16 cellular contexts compared by ENCODE assay signal in genomic region chr4:123351713-123352112, GRCh38. TPM values are rescaled to one million over a fixed set of nuclear protein-coding genes. Genes with fewer than 3 reads are reported as not detected.
A peak's percentile ranks its signal among the peaks of the same experiment; 100 is the strongest.
DNase-seq lines count a peak whose midpoint lies in the region; ATAC-seq and TF ChIP-seq lines count a peak whose summit lies in the region.
"Had no signal": no experiment of that assay in that cellular context is flagged by ENCODE, and none has a peak within 500 bp of the region (broad histone marks: within the 10 kb centered on the region; RNA-seq: fewer than 3 reads in every experiment).

No MANE protein-coding gene starts in this region.

- POLR2A ChIA-PET in RWPE1 (lab: Yijun Ruan, JAX; ENCODE audit: low non-redundant PET) = no interaction called here

- H3K9me3 ChIP-seq in endocrine pancreas (ENCODE audit: control insufficient read depth, low read length) (no peaks in the 10 kb centered on the region), mucosa of rectum (ENCODE audit: control insufficient read depth in 2 of 2, low read length in 2 of 2) (no peaks in the 10 kb centered on the region), suprapubic skin (no peaks in the 10 kb centered on the region)
- H3K9me3 ChIP-seq: BE2C, SK-N-SH had no signal

- TF ChIP-seq EP300 in suprapubic skin (IDR thresholded peaks at IDR 0.05) = no peak

- CTCF ChIA-PET in RWPE1 (lab: Yijun Ruan, JAX) = interaction anchor here (0.7 to 1.0 kb wide), 2 partner anchors 253 to 309 kb away, joined by 4 read pairs; no protein-coding TSS in a partner anchor

- ATAC-seq in GM19328 (IDR thresholded peaks at IDR 0.05; ENCODE audit: unreplicated experiment) (no peak), GM18520 (IDR thresholded peaks at IDR 0.05; ENCODE audit: unreplicated experiment) (no peak)

- TF ChIP-seq CTCF in RWPE1 (conservative IDR thresholded peaks at IDR 0.05; ENCODE audit: low read depth) = no peak
- TF ChIP-seq CTCF in suprapubic skin (IDR thresholded peaks at IDR 0.05) = no peak

- H3K4me3 ChIP-seq in endocrine pancreas (ENCODE audit: control insufficient read depth, insufficient read depth, low read length) (peak overlapping the region; percentile 73), mucosa of rectum (ENCODE audit: low read length in 2 of 2) (peak overlapping the region; percentile 9 to 36), suprapubic skin (no peak overlapping the region)
- H3K4me3 ChIP-seq: lung had no signal

- H3K27ac ChIP-seq in RWPE1 = peak overlapping the region; percentile 17; the same call in 1 of the 2 replicates
- no peak overlapping the region for H3K27ac ChIP-seq in mucosa of rectum (ENCODE audit: low read depth in 2 of 2, low read length in 2 of 2)
- H3K27ac ChIP-seq in suprapubic skin = peak overlapping the region; percentile 76

- H3K36me3 ChIP-seq in endocrine pancreas (ENCODE audit: control insufficient read depth, insufficient read depth, low read length) (no peaks in the 10 kb centered on the region), mucosa of rectum (ENCODE audit: control insufficient read depth in 2 of 2, insufficient read depth in 2 of 2, low read length in 2 of 2) (no peaks in the 10 kb centered on the region), suprapubic skin (no peaks in the 10 kb centered on the region)
- H3K36me3 ChIP-seq: BE2C had no signal

- H3K4me1 ChIP-seq in endocrine pancreas (ENCODE audit: control insufficient read depth, insufficient read depth, low read length) (no peaks in the 10 kb centered on the region), mucosa of rectum (ENCODE audit: control insufficient read depth in 2 of 2, insufficient read depth in 2 of 2, low read length in 2 of 2) (no peaks in the 10 kb centered on the region), suprapubic skin (peaks cover 28% of the 10 kb centered on the region)
- H3K4me1 ChIP-seq: BE2C had no signal

- peak overlapping the region; percentile 69 for H3K9ac ChIP-seq in endocrine pancreas (ENCODE audit: control insufficient read depth, insufficient read depth, low read length)
- peak overlapping the region in 1 of 2 donors; percentile 22 for H3K9ac ChIP-seq in mucosa of rectum (ENCODE audit: low read depth in 1 of 2, low read length in 2 of 2)
- H3K9ac ChIP-seq: SK-N-SH had no signal

- DNase-seq in RWPE1 (ENCODE audit: low spot score) (no peak), suprapubic skin (ENCODE audit: low spot score in 2 of 2) (no peak), HuH-7.5 (ENCODE audit: low spot score) (no peak)
- DNase-seq: activated CD4-positive, alpha-beta T cell treated with anti-CD3 and anti-CD28 coated beads for 48 hours; BE2C; effector CD4-positive, alpha-beta T cell; HCEC 1CT; NCI-H187; NCI-H510A; SK-N-SH; stimulated activated CD4-positive, alpha-beta T cell treated with anti-CD3 and anti-CD28 coated beads, Interleukin-2, amount 100 ng/mL, for 48 hours had no signal

- H3K27me3 ChIP-seq in endocrine pancreas (ENCODE audit: control insufficient read depth, insufficient read depth, low read length) (no peaks in the 10 kb centered on the region), mucosa of rectum (ENCODE audit: control insufficient read depth in 2 of 2, insufficient read depth in 2 of 2, low read length in 2 of 2) (no peaks in the 10 kb centered on the region), suprapubic skin (no peaks in the 10 kb centered on the region)
- H3K27me3 ChIP-seq: BE2C had no signal

- TF ChIP-seq POLR2A in suprapubic skin (IDR thresholded peaks at IDR 0.05) = no peak

- WGBS in suprapubic skin = 90% methylated on average over 19 of the region's 19 CpGs

RNA-seq across cellular contexts. Expression of gene SPRY1, which starts 44.9 kb away (rescaled TPM):
- total RNA-seq in suprapubic skin = 100 to 1,000 TPM; 113 to 381 (median 206) TPM

Comparison
In these comparisons a context has a peak if more than half of its experiments do, and no peak if none do; other contexts are left out.
1. H3K27ac ChIP-seq: peak in RWPE1 (single experiment) and suprapubic skin (single experiment); none in mucosa of rectum (0 of 2).